ENCODE assay signal across 27 cellular contexts in the genomic region with DNA sequence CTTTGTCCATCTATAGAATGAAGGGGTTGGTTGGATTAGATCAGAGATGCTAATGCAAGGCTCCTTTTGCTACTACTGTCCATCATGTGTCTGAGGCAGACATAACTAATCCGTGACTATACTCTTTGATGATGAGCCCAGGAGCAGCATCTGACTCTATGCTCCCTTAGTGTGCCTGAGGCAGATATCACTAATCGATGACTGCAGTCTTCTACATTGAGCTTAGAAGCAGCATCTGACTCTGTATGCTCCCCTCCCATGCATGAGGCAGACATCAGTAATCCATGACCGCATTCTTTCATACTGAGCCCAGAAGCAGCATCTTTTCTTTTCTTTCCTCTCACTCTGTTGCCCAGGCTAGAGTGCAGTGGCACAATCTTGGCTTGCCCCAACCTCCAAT. TPM values are rescaled to one million over a fixed set of nuclear protein-coding genes. Genes with fewer than 3 reads are reported as not detected.
"Had no signal": no experiment of that assay in that cellular context is flagged by ENCODE, and none has a peak within 500 bp of the region (broad histone marks: within the 10 kb centered on the region; RNA-seq: fewer than 3 reads in every experiment).

No MANE protein-coding gene starts in this region.

- DNase-seq: activated B cell treated with CpG ODN at 0.5 μM for 24 hours; activated CD4-positive, alpha-beta T cell treated with anti-CD3 and anti-CD28 coated beads for 36 hours; activated CD4-positive, alpha-beta T cell treated with anti-CD3 and anti-CD28 coated beads, Interleukin-2, amount 50 U/mL, for 4 hours; activated CD8-positive, alpha-beta memory T cell treated with anti-CD3 and anti-CD28 coated beads for 24 hours; activated CD8-positive, alpha-beta memory T cell treated with anti-CD3 and anti-CD28 coated beads, Interleukin-2, amount 50 U/mL, for 4 hours; activated T-cell treated with anti-CD3 and anti-CD28 coated beads, Interleukin-2, amount 50 U/mL, for 24 hours; adrenal gland; heart right ventricle; kidney; left lung; midbrain; natural killer cell; right cardiac atrium; stimulated activated CD4-positive, alpha-beta T cell treated with anti-CD3 and anti-CD28 coated beads, Interleukin-12 subunit alpha, Interleukin-12 subunit beta, amount 100 ng/mL, for 4 hours; stimulated activated CD4-positive, alpha-beta T cell treated with anti-CD3 and anti-CD28 coated beads, Interleukin-4, amount 100 ng/mL, for 4 hours; stimulated activated naive CD8-positive, alpha-beta T cell treated with anti-CD3 and anti-CD28 coated beads, Interleukin-15, Interleukin-2, amounts not matched to agents 100 U/mL and 50 U/mL, for 24 hours; T-helper 9 cell; upper lobe of right lung had no signal

- H3K9me3 ChIP-seq: adrenal gland, heart right ventricle, left lung, neutrophil, upper lobe of right lung had no signal

- H3K9ac ChIP-seq: parathyroid adenoma had no signal

- ATAC-seq: activated CD4-positive, alpha-beta T cell treated with anti-CD3 and anti-CD28 coated beads for 36 hours; activated naive CD4-positive, alpha-beta T cell treated with anti-CD3 and anti-CD28 coated beads, Interleukin-2, amount 50 U/mL, for 72 hours; activated T-helper 17 cell treated with anti-CD3 and anti-CD28 coated beads, Interleukin-2, amount 50 U/mL, for 72 hours; heart right ventricle; left lung; natural killer cell; right cardiac atrium; stimulated activated naive CD8-positive, alpha-beta T cell treated with anti-CD3 and anti-CD28 coated beads, Interleukin-15, Interleukin-2, amounts not matched to agents 100 U/mL and 50 U/mL, for 24 hours; upper lobe of right lung had no signal

- H3K36me3 ChIP-seq: neutrophil had no signal

- FAIRE-seq: astrocyte, colon, kidney had no signal

- H2AFZ ChIP-seq: parathyroid adenoma had no signal

- H3K79me2 ChIP-seq: parathyroid adenoma had no signal

- H3K4me3 ChIP-seq: adrenal gland, heart right ventricle, left lung, upper lobe of right lung had no signal

- H3K27ac ChIP-seq: heart right ventricle, left lung, parathyroid adenoma, upper lobe of right lung had no signal

- H3K27me3 ChIP-seq: adrenal gland, heart right ventricle, left lung, upper lobe of right lung had no signal

RNA-seq across cellular contexts. Expression of a gene that starts 4.2 kb away (rescaled TPM):
- total RNA-seq: activated B cell treated with CpG ODN at 0.5 μM for 24 hours had no signal

RNA-seq across cellular contexts. Expression of a gene that starts 36.7 kb away (rescaled TPM):
- total RNA-seq: activated B cell treated with CpG ODN at 0.5 μM for 24 hours; activated CD4-positive, alpha-beta T cell treated with anti-CD3 and anti-CD28 coated beads for 36 hours; fibroblast of villous mesenchyme; natural killer cell; pulmonary artery endothelial cell; T-helper 1 cell treated with Interleukin-12 subunit alpha and Interleukin-12 subunit beta and Interleukin-4 antibody, amounts not matched to agents 30 ng/mL and 1 ng/mL, for 36 hours had no signal
